1 cellular context compared by ENCODE assay signal in genomic region chr22:37749223-37749622, GRCh38.
TF ChIP-seq lines count a peak whose summit lies in the region.

No MANE protein-coding gene starts in this region.

TF ChIP-seq in SK-N-SH, 30 proteins besides CTCF, POLR2A, EP300 and RAD21 (continued from another document):
- TF ChIP-seq USF2 (IDR thresholded peaks at IDR 0.05; ENCODE audit: borderline replicate concordance, low read depth, low read length) (no peak), GABPA (IDR thresholded peaks at IDR 0.05; ENCODE audit: low read depth) (no peak), RFX5 (IDR thresholded peaks at IDR 0.05; ENCODE audit: low read length) (no peak), JUND (IDR thresholded peaks at IDR 0.05) (no peak), TAF1 (IDR thresholded peaks at IDR 0.05; ENCODE audit: borderline replicate concordance, low read depth, low read length) (no peak)
